Comparison of ENCODE assay signal across 14 cellular contexts in the genomic region with DNA sequence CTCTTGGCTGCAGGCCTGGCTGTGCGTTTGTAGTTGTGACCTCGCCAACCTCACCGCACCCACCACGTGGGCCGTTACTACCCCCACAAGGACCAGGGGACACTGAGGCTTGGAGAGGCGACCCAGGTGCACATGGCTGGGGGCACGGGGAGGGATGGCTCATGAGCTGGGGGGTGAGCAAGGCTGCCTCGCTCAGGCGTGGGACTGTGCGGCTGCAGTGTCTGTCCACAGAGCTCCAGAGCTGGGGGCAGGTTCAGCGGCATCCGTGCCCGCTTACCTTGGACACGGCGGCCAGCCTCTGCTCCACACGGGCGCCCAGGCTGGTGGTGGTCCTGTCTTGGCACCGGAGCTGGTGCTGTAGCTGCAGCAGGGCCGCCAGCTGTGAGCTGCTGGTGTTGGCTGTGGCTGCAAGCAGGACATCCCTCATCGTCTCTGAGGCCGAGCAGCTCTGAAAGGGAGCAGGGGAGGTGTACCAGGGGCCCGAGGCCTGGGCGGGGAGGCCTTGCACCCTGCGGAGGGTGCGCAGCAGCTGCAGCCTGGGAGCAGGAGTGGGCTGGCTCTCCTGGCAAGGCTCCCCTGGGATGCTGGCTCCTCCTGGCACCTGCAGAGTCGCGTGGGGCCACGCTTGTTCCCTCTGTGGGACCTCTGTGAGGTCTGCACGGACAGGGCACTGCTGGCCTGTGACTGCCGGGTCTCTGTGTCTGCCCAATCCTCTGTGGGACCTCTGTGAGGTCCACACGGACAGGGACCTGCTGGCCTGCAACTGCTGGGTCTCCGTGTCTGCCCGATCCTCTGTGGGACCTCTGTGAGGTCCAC.
A peak's percentile ranks its signal among the peaks of the same experiment; 100 is the strongest.
DNase-seq lines count a peak whose midpoint lies in the region; ATAC-seq and TF ChIP-seq lines count a peak whose summit lies in the region.
"Had no signal": no experiment of that assay in that cellular context is flagged by ENCODE, and none has a peak within 500 bp of the region (broad histone marks: within the 10 kb centered on the region; RNA-seq: fewer than 3 reads in every experiment).

No MANE protein-coding gene starts in this region.

- no peak overlapping the region for H3K27ac Mint-ChIP-seq in chondrocyte (ENCODE audit: unreplicated experiment)

- TF ChIP-seq EP300 in SK-N-SH (IDR thresholded peaks at IDR 0.05; ENCODE audit: borderline replicate concordance in 1 of 2, low read depth in 1 of 2, low read length in 1 of 2) (no peak), suprapubic skin (IDR thresholded peaks at IDR 0.05) (no peak), gastroesophageal sphincter (IDR thresholded peaks at IDR 0.05) (no peak)

- no peak for TF ChIP-seq RAD21 in SK-N-SH (IDR thresholded peaks at IDR 0.05; ENCODE audit: low read length)

- POLR2A ChIA-PET in SK-N-SH (lab: Yijun Ruan, JAX): no interaction called here

- H3K4me1 Mint-ChIP-seq in chondrocyte (ENCODE audit: low read depth): peaks cover 5% of the 10 kb centered on the region

- H3K27ac ChIP-seq in SK-N-SH (ENCODE audit: low read depth in 2 of 2, low read length in 1 of 2) (no peak overlapping the region), suprapubic skin (no peak overlapping the region), gastroesophageal sphincter (no peak overlapping the region)
- H3K27ac ChIP-seq: 22Rv1 had no signal

- peak; percentile 37 for DNase-seq in SK-N-SH
- DNase-seq in chondrocyte (ENCODE audit: low spot score): peak; percentile 92
- DNase-seq in lower leg skin (ENCODE audit: low spot score in 2 of 2): peak; percentile 8 to 72
- DNase-seq in suprapubic skin (ENCODE audit: low spot score in 2 of 2): peak; percentile 37 to 66
- no peak for DNase-seq in Kasumi-1 (lab: John Stamatoyannopoulos, UW)
- DNase-seq: C1 segment of cervical spinal cord, GOT3, NCI-H1436, NCI-H2029 treated with DMSO at 0.1 percent for 48 hours, NCI-H510A had no signal

- TF ChIP-seq POLR2A in lower leg skin (IDR thresholded peaks at IDR 0.05) (no peak), suprapubic skin (IDR thresholded peaks at IDR 0.05) (no peak), gastroesophageal sphincter (IDR thresholded peaks at IDR 0.05) (no peak)

- H3K9ac ChIP-seq in SK-N-SH: no peak overlapping the region

- H3K36me3 Mint-ChIP-seq in chondrocyte (ENCODE audit: low read depth): peaks cover 3% of the 10 kb centered on the region

- CTCF ChIA-PET in SK-N-SH (lab: Yijun Ruan, JAX): interaction anchor here (0.8 to 1.5 kb wide), 2 partner anchors 10 to 194 kb away, joined by 3 read pairs; no protein-coding TSS in a partner anchor

- peaks cover 12% of the 10 kb centered on the region for H3K9me3 Mint-ChIP-seq in chondrocyte (ENCODE audit: low read depth)

- no peaks in the 10 kb centered on the region for H3K36me3 ChIP-seq in SK-N-SH (replicated peaks in 1 of 2; ENCODE audit: control insufficient read depth in 1 of 2, insufficient read depth in 2 of 2, low read length in 1 of 2)
- no peaks in the 10 kb centered on the region for H3K36me3 ChIP-seq in suprapubic skin
- H3K36me3 ChIP-seq in gastroesophageal sphincter: no peaks in the 10 kb centered on the region

- ATAC-seq in SK-N-SH treated with all-trans-retinoic acid at 6 μM for 48 hours (no peak), GM21825 (IDR thresholded peaks at IDR 0.05; ENCODE audit: unreplicated experiment) (no peak), gastroesophageal sphincter (no peak)

- H3K4me3 ChIP-seq in SK-N-SH (ENCODE audit: low read depth in 2 of 2, low read length in 1 of 2) (no peak overlapping the region), lower leg skin (ENCODE audit: low read depth, poor library complexity, severe bottlenecking) (no peak overlapping the region), suprapubic skin (no peak overlapping the region), gastroesophageal sphincter (no peak overlapping the region)

- H3K4me3 Mint-ChIP-seq in chondrocyte (ENCODE audit: unreplicated experiment): no peak overlapping the region

- TF ChIP-seq CTCF in SK-N-SH (IDR thresholded peaks at IDR 0.05) (no peak), chondrocyte (IDR thresholded peaks at IDR 0.05) (no peak), lower leg skin (IDR thresholded peaks at IDR 0.05) (no peak), suprapubic skin (IDR thresholded peaks at IDR 0.05) (no peak), gastroesophageal sphincter (IDR thresholded peaks at IDR 0.05) (no peak)

- H3K4me2 ChIP-seq in SK-N-SH: no peak overlapping the region

- 58% methylated on average over 14 of the region's 33 CpGs for WGBS in SK-N-SH (ENCODE audit: low lambda C conversion rate)
- 80 to 81% methylated on average over 9 to 31 of the region's 33 CpGs for WGBS in lower leg skin, 2 donors
- WGBS in suprapubic skin: 67% methylated on average over 1 of the region's 33 CpGs
- no CpG with 5 or more reads among the region's 33 CpGs for WGBS in gastroesophageal sphincter (ENCODE audit: low coverage in 1 of 2), 2 donors

- H3K4me1 ChIP-seq in SK-N-SH (ENCODE audit: control insufficient read depth in 1 of 2, insufficient read depth in 2 of 2, low read depth in 1 of 2, low read length in 1 of 2): peaks cover 0 to 3% of the 10 kb centered on the region in 2 experiments; a peak in 1 of 4 replicates
- H3K4me1 ChIP-seq in suprapubic skin: no peaks in the 10 kb centered on the region
- H3K4me1 ChIP-seq in gastroesophageal sphincter: no peaks in the 10 kb centered on the region

- H3K27me3 ChIP-seq in SK-N-SH (ENCODE audit: insufficient read depth) (no peaks in the 10 kb centered on the region), suprapubic skin (peaks cover 56% of the 10 kb centered on the region), gastroesophageal sphincter (peaks cover 66% of the 10 kb centered on the region)

- H3K27me3 Mint-ChIP-seq in chondrocyte (ENCODE audit: low read depth): peaks cover 22% of the 10 kb centered on the region

- H3F3A ChIP-seq in SK-N-SH (replicated peaks; ENCODE audit: insufficient read depth): no peaks in the 10 kb centered on the region

- no peaks in the 10 kb centered on the region for H4K20me1 ChIP-seq in SK-N-SH (ENCODE audit: insufficient read depth)

- H3K79me2 ChIP-seq in SK-N-SH (ENCODE audit: insufficient read depth): no peaks in the 10 kb centered on the region

- no peaks in the 10 kb centered on the region for H3K9me2 ChIP-seq in SK-N-SH

- H2AFZ ChIP-seq in SK-N-SH (ENCODE audit: low read depth): no peak overlapping the region

- H3K9me3 ChIP-seq in SK-N-SH: peaks cover 7% of the 10 kb centered on the region; the same call in 1 of the 2 replicates
- peaks cover 7% of the 10 kb centered on the region for H3K9me3 ChIP-seq in suprapubic skin
- H3K9me3 ChIP-seq in gastroesophageal sphincter: peaks cover 0 to 26% (median 0%) of the 10 kb centered on the region in 3 donors

- intact Hi-C loops in lower leg skin (cut with DNase I; ENCODE audit: low total_unique reads): no loop called here

TF ChIP-seq in SK-N-SH, 30 proteins besides CTCF, POLR2A, EP300 and RAD21:
- TF ChIP-seq ELF1 (IDR thresholded peaks at IDR 0.05) (no peak), TEAD4 (IDR thresholded peaks at IDR 0.05; ENCODE audit: borderline replicate concordance, insufficient read depth) (no peak), RXRA (IDR thresholded peaks at IDR 0.05; ENCODE audit: borderline replicate concordance, low read depth) (no peak), CHD2 (IDR thresholded peaks at IDR 0.05; ENCODE audit: low read length, partially characterized antibody) (no peak)

TF ChIP-seq in SK-N-SH treated with all-trans-retinoic acid at 6 μM for 48 hours, 23 proteins besides CTCF, POLR2A, EP300 and RAD21 (continues in another document):
- no peak for TF ChIP-seq TCF4 (CRISPR knock-in tag; IDR thresholded peaks at IDR 0.05; ENCODE audit: borderline replicate concordance)
- TF ChIP-seq, protein P1, sequence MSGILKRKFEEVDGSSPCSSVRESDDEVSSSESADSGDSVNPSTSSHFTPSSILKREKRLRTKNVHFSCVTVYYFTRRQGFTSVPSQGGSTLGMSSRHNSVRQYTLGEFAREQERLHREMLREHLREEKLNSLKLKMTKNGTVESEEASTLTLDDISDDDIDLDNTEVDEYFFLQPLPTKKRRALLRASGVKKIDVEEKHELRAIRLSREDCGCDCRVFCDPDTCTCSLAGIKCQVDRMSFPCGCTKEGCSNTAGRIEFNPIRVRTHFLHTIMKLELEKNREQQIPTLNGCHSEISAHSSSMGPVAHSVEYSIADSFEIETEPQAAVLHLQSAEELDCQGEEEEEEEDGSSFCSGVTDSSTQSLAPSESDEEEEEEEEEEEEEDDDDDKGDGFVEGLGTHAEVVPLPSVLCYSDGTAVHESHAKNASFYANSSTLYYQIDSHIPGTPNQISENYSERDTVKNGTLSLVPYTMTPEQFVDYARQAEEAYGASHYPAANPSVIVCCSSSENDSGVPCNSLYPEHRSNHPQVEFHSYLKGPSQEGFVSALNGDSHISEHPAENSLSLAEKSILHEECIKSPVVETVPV (CRISPR knock-in tag; IDR thresholded peaks at IDR 0.05): no peak
- no peak for TF ChIP-seq GLIS3 (CRISPR knock-in tag; IDR thresholded peaks at IDR 0.05)
- no peak for TF ChIP-seq ZFP3 (CRISPR knock-in tag; IDR thresholded peaks at IDR 0.05)
- no peak for TF ChIP-seq BACH2 (CRISPR knock-in tag; IDR thresholded peaks at IDR 0.05; ENCODE audit: borderline replicate concordance)
- TF ChIP-seq ISL1 (CRISPR knock-in tag; IDR thresholded peaks at IDR 0.05): no peak
- TF ChIP-seq ZNF70 (CRISPR knock-in tag; IDR thresholded peaks at IDR 0.05): no peak
- TF ChIP-seq ARNTL (CRISPR knock-in tag; IDR thresholded peaks at IDR 0.05; ENCODE audit: borderline replicate concordance, low read depth): no peak
- TF ChIP-seq, protein P2, sequence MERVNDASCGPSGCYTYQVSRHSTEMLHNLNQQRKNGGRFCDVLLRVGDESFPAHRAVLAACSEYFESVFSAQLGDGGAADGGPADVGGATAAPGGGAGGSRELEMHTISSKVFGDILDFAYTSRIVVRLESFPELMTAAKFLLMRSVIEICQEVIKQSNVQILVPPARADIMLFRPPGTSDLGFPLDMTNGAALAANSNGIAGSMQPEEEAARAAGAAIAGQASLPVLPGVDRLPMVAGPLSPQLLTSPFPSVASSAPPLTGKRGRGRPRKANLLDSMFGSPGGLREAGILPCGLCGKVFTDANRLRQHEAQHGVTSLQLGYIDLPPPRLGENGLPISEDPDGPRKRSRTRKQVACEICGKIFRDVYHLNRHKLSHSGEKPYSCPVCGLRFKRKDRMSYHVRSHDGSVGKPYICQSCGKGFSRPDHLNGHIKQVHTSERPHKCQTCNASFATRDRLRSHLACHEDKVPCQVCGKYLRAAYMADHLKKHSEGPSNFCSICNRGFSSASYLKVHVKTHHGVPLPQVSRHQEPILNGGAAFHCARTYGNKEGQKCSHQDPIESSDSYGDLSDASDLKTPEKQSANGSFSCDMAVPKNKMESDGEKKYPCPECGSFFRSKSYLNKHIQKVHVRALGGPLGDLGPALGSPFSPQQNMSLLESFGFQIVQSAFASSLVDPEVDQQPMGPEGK (CRISPR knock-in tag; IDR thresholded peaks at IDR 0.05; ENCODE audit: borderline replicate concordance): no peak

Comparison
In these comparisons a context has a peak if more than half of its experiments do, and no peak if none do; other contexts are left out.
1. DNase-seq: peak in SK-N-SH (single experiment), chondrocyte (single experiment), lower leg skin (2 of 2) and suprapubic skin (2 of 2); none in Kasumi-1 (0 of 2).